ENCODE assay signal across 10 cellular contexts in the genomic region with DNA sequence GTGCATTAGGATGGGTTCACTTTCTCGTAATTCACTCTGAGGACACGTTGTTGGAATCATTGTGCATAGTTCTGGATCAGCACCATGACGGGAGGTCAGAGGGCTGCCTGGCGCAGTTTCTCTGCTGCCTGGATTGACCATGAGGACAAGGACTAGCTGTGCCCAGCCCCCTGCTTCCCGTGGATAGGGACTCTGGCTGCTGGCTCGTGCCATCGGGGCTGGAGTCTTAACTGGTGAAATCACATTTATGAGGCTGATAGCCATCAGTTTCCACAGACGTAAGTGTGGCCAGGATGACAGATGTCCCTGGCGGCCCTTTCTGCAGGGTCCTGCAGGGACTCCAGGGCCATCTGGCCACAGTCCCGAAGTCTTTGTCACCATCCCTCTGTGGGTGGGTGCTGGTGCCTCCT. TPM values are rescaled to one million over a fixed set of nuclear protein-coding genes. Genes with fewer than 3 reads are reported as not detected.
DNase-seq lines count a peak whose midpoint lies in the region; ATAC-seq and TF ChIP-seq lines count a peak whose summit lies in the region.
"Had no signal": no experiment of that assay in that cellular context is flagged by ENCODE, and none has a peak within 500 bp of the region (broad histone marks: within the 10 kb centered on the region; RNA-seq: fewer than 3 reads in every experiment).

No MANE protein-coding gene starts in this region.

- peak overlapping the region; percentile 22 for H3K27ac Mint-ChIP-seq in stimulated activated memory B cell treated with anti-CD40 and anti-IgM and Interleukin-4, amounts not matched to agents 10 μg/mL and 1 μg/mL and 100 μg/mL, for 72 hours
- H3K27ac Mint-ChIP-seq in activated T-helper 1 cell treated with anti-CD3 and anti-CD28 coated beads, Interleukin-12 subunit alpha, Interleukin-12 subunit beta, Interleukin-2, Interleukin-4 antibody, amounts not matched to agents 30 ng/mL and 10 ng/mL and 1 ng/mL, durations not matched to agents 14 hours and 24 hours and 36 hours: no peak overlapping the region
- H3K27ac Mint-ChIP-seq: activated CD4-positive, alpha-beta T cell treated with anti-CD3 and anti-CD28 coated beads for 36 hours; CD4-positive, CD25-positive, alpha-beta regulatory T cell had no signal

- H3K9me3 ChIP-seq in body of pancreas: no peaks in the 10 kb centered on the region

- H3K4me1 Mint-ChIP-seq in stimulated activated memory B cell treated with anti-CD40 and anti-IgM and Interleukin-4, amounts not matched to agents 10 μg/mL and 1 μg/mL and 100 μg/mL, for 72 hours: peaks cover 67% of the 10 kb centered on the region
- H3K4me1 Mint-ChIP-seq in activated T-helper 1 cell treated with anti-CD3 and anti-CD28 coated beads, Interleukin-12 subunit alpha, Interleukin-12 subunit beta, Interleukin-2, Interleukin-4 antibody, amounts not matched to agents 30 ng/mL and 10 ng/mL and 1 ng/mL, durations not matched to agents 14 hours and 24 hours and 36 hours (ENCODE audit: low read depth): peaks cover 21% of the 10 kb centered on the region

- WGBS in body of pancreas, 2 donors: 43 to 49% methylated on average over 5 to 10 of the region's 10 CpGs

- in situ Hi-C loops in G401 (cut with HindIII; ENCODE audit: low sequenced_read_pairs): no loop called here

- no peak for TF ChIP-seq CTCF in body of pancreas (IDR thresholded peaks at IDR 0.05)

- no peaks in the 10 kb centered on the region for H3K27me3 Mint-ChIP-seq in stimulated activated memory B cell treated with anti-CD40 and anti-IgM and Interleukin-4, amounts not matched to agents 10 μg/mL and 1 μg/mL and 100 μg/mL, for 72 hours
- no peaks in the 10 kb centered on the region for H3K27me3 Mint-ChIP-seq in activated T-helper 1 cell treated with anti-CD3 and anti-CD28 coated beads, Interleukin-12 subunit alpha, Interleukin-12 subunit beta, Interleukin-2, Interleukin-4 antibody, amounts not matched to agents 30 ng/mL and 10 ng/mL and 1 ng/mL, durations not matched to agents 14 hours and 24 hours and 36 hours (ENCODE audit: insufficient read depth)
- H3K27me3 Mint-ChIP-seq: activated CD4-positive, alpha-beta T cell treated with anti-CD3 and anti-CD28 coated beads for 36 hours; CD4-positive, CD25-positive, alpha-beta regulatory T cell had no signal

- no peaks in the 10 kb centered on the region for H3K9me3 Mint-ChIP-seq in stimulated activated memory B cell treated with anti-CD40 and anti-IgM and Interleukin-4, amounts not matched to agents 10 μg/mL and 1 μg/mL and 100 μg/mL, for 72 hours
- H3K9me3 Mint-ChIP-seq in activated T-helper 1 cell treated with anti-CD3 and anti-CD28 coated beads, Interleukin-12 subunit alpha, Interleukin-12 subunit beta, Interleukin-2, Interleukin-4 antibody, amounts not matched to agents 30 ng/mL and 10 ng/mL and 1 ng/mL, durations not matched to agents 14 hours and 24 hours and 36 hours: no peaks in the 10 kb centered on the region
- H3K9me3 Mint-ChIP-seq: CD4-positive, CD25-positive, alpha-beta regulatory T cell had no signal

- no peak for TF ChIP-seq POLR2A in body of pancreas (IDR thresholded peaks at IDR 0.05)

- H3K27ac ChIP-seq in body of pancreas: peak overlapping the region in 3 of 4 donors; percentile 38 to 68 (median 62)

- peaks cover 33% of the 10 kb centered on the region for H3K4me1 ChIP-seq in body of pancreas

- DNase-seq in G401 (ENCODE audit: low spot score): peak; percentile 36
- DNase-seq in body of pancreas: peak in 1 of 4 donors; percentile 42
- DNase-seq in kidney glomerular epithelial cell (lab: John Stamatoyannopoulos, UW): peak; percentile 80
- DNase-seq in occipital lobe (lab: John Stamatoyannopoulos, UW): no peak
- no peak for DNase-seq in NOMO-1 treated with dmso at 0.1 percent for 144 hours (lab: John Stamatoyannopoulos, UW; ENCODE audit: unreplicated experiment)
- no peak for DNase-seq in activated T-helper 1 cell treated with anti-CD3 and anti-CD28 coated beads, Interleukin-12 subunit alpha, Interleukin-12 subunit beta, Interleukin-2, Interleukin-4 antibody, amounts not matched to agents 30 ng/mL and 10 ng/mL and 1 ng/mL, durations not matched to agents 14 hours and 24 hours and 36 hours (ENCODE audit: low spot score)
- DNase-seq in GDM1 (lab: John Stamatoyannopoulos, UW): no peak
- DNase-seq: activated CD4-positive, alpha-beta T cell treated with anti-CD3 and anti-CD28 coated beads for 36 hours; CD4-positive, CD25-positive, alpha-beta regulatory T cell had no signal

- no peak overlapping the region for H3K4me3 Mint-ChIP-seq in stimulated activated memory B cell treated with anti-CD40 and anti-IgM and Interleukin-4, amounts not matched to agents 10 μg/mL and 1 μg/mL and 100 μg/mL, for 72 hours
- H3K4me3 Mint-ChIP-seq in activated T-helper 1 cell treated with anti-CD3 and anti-CD28 coated beads, Interleukin-12 subunit alpha, Interleukin-12 subunit beta, Interleukin-2, Interleukin-4 antibody, amounts not matched to agents 30 ng/mL and 10 ng/mL and 1 ng/mL, durations not matched to agents 14 hours and 24 hours and 36 hours: no peak overlapping the region
- H3K4me3 Mint-ChIP-seq: activated CD4-positive, alpha-beta T cell treated with anti-CD3 and anti-CD28 coated beads for 36 hours; CD4-positive, CD25-positive, alpha-beta regulatory T cell had no signal

- no peak overlapping the region for H3K4me3 ChIP-seq in body of pancreas

- intact Hi-C loops in body of pancreas (cut with DNase I): loop anchor here (5.0 kb wide), 1 partner anchor 46 kb away; no protein-coding TSS in a partner anchor
- intact Hi-C loops in activated T-helper 1 cell treated with anti-CD3 and anti-CD28 coated beads, Interleukin-12 subunit alpha, Interleukin-12 subunit beta, Interleukin-2, Interleukin-4 antibody, amounts not matched to agents 30 ng/mL and 10 ng/mL and 1 ng/mL, durations not matched to agents 14 hours and 24 hours and 36 hours (cut with micrococcal nuclease): no loop called here

- no peaks in the 10 kb centered on the region for H3K36me3 Mint-ChIP-seq in stimulated activated memory B cell treated with anti-CD40 and anti-IgM and Interleukin-4, amounts not matched to agents 10 μg/mL and 1 μg/mL and 100 μg/mL, for 72 hours
- H3K36me3 Mint-ChIP-seq in activated T-helper 1 cell treated with anti-CD3 and anti-CD28 coated beads, Interleukin-12 subunit alpha, Interleukin-12 subunit beta, Interleukin-2, Interleukin-4 antibody, amounts not matched to agents 30 ng/mL and 10 ng/mL and 1 ng/mL, durations not matched to agents 14 hours and 24 hours and 36 hours (ENCODE audit: low read depth): no peaks in the 10 kb centered on the region
- H3K36me3 Mint-ChIP-seq: CD4-positive, CD25-positive, alpha-beta regulatory T cell had no signal

- ATAC-seq in body of pancreas: peak; percentile 22
- no peak for ATAC-seq in stimulated activated memory B cell treated with anti-CD40 and anti-IgM and Interleukin-4, amounts not matched to agents 10 μg/mL and 1 μg/mL and 100 μg/mL, for 72 hours
- ATAC-seq: activated CD4-positive, alpha-beta T cell treated with anti-CD3 and anti-CD28 coated beads for 36 hours had no signal

- no peaks in the 10 kb centered on the region for H3K27me3 ChIP-seq in body of pancreas

- H3K36me3 ChIP-seq in body of pancreas (replicated peaks in 1 of 2; ENCODE audit: insufficient read depth in 1 of 2, low read depth in 2 of 2): no peaks in the 10 kb centered on the region

RNA-seq across cellular contexts. Expression of gene GRAMD4, which starts 24.1 kb away (rescaled TPM):
- total RNA-seq in G401 (2014; rRNA removed; shearing (Covaris generic)): 23.5 and 45.4 TPM in 2 replicates
- total RNA-seq in body of pancreas: 10 to 100 TPM; 29.3 to 62.3 TPM
- 55.8 TPM for total RNA-seq in occipital lobe
- total RNA-seq in activated T-helper 1 cell treated with anti-CD3 and anti-CD28 coated beads, Interleukin-12 subunit alpha, Interleukin-12 subunit beta, Interleukin-2, Interleukin-4 antibody, amounts not matched to agents 30 ng/mL and 10 ng/mL and 1 ng/mL, durations not matched to agents 14 hours and 24 hours and 36 hours: 87.1 and 90.6 TPM in 2 replicates

RNA-seq across cellular contexts. Expression of gene CELSR1, which starts 58.6 kb away (rescaled TPM):
- total RNA-seq in G401 (2014; rRNA removed; shearing (Covaris generic)): 5.5 and 10.1 TPM in 2 replicates
- total RNA-seq in body of pancreas (1 to 10 TPM in 1 of 2 donors, under 1 TPM in 1; 0.66 to 3.6 TPM), occipital lobe (4.1 TPM)
- 0.39 and 0.44 TPM in 2 replicates for total RNA-seq in activated T-helper 1 cell treated with anti-CD3 and anti-CD28 coated beads, Interleukin-12 subunit alpha, Interleukin-12 subunit beta, Interleukin-2, Interleukin-4 antibody, amounts not matched to agents 30 ng/mL and 10 ng/mL and 1 ng/mL, durations not matched to agents 14 hours and 24 hours and 36 hours

Comparison
In these comparisons a context has a peak if more than half of its experiments do, and no peak if none do; other contexts are left out.
1. DNase-seq: peak in G401 (single experiment) and kidney glomerular epithelial cell (single experiment); none in occipital lobe (single experiment), NOMO-1 treated with dmso at 0.1 percent for 144 hours (single experiment), activated T-helper 1 cell treated with anti-CD3 and anti-CD28 coated beads, Interleukin-12 subunit alpha, Interleukin-12 subunit beta, Interleukin-2, Interleukin-4 antibody, amounts not matched to agents 30 ng/mL and 10 ng/mL and 1 ng/mL, durations not matched to agents 14 hours and 24 hours and 36 hours (single experiment) and GDM1 (single experiment).